In genomic region chr11:63944987-63945386, GRCh38 we compare ENCODE assay signal across 1 cellular context.
TF ChIP-seq lines count a peak whose summit lies in the region.

No MANE protein-coding gene starts in this region.

TF ChIP-seq in IMR-90, 13 proteins besides CTCF, POLR2A, EP300 and RAD21 (continued from another document):
- TF ChIP-seq USF2 (IDR thresholded peaks at IDR 0.05; ENCODE audit: low read depth, low read length) = no peak
- no peak for TF ChIP-seq MAZ (IDR thresholded peaks at IDR 0.05; ENCODE audit: borderline replicate concordance, low read depth, low read length)
- TF ChIP-seq RCOR1 (IDR thresholded peaks at IDR 0.05; ENCODE audit: insufficient replicate concordance, low read length) = no peak
- TF ChIP-seq RFX5 (IDR thresholded peaks at IDR 0.05; ENCODE audit: low read depth, low read length) = no peak
- no peak for TF ChIP-seq MXI1 (IDR thresholded peaks at IDR 0.05; ENCODE audit: borderline replicate concordance, low read depth, low read length)
- no peak for TF ChIP-seq NFE2L2 (IDR thresholded peaks at IDR 0.05; ENCODE audit: low read depth, low read length)
- no peak for TF ChIP-seq ELK1 (IDR thresholded peaks at IDR 0.05; ENCODE audit: borderline replicate concordance, low read depth, low read length)
- TF ChIP-seq BHLHE40 (IDR thresholded peaks at IDR 0.05; ENCODE audit: low read depth, low read length) = no peak
- TF ChIP-seq FOS (IDR thresholded peaks at IDR 0.05; ENCODE audit: low read depth, low read length) = no peak
